Comparison of ENCODE assay signal across 20 cellular contexts in genomic region chr17:6135996-6136395, GRCh38.
A peak's percentile ranks its signal among the peaks of the same experiment; 100 is the strongest.
DNase-seq lines count a peak whose midpoint lies in the region; ATAC-seq and TF ChIP-seq lines count a peak whose summit lies in the region.
"Had no signal": no experiment of that assay in that cellular context is flagged by ENCODE, and none has a peak within 500 bp of the region (broad histone marks: within the 10 kb centered on the region; RNA-seq: fewer than 3 reads in every experiment).

No MANE protein-coding gene starts in this region.

- no peak overlapping the region for H4K5ac ChIP-seq in H9 (ENCODE audit: insufficient read length, low read depth, low read length)

- DNase-seq in NCI-H446 (lab: John Stamatoyannopoulos, UW) (peak; percentile 78 to 94), cerebellar cortex (ENCODE audit: low spot score) (peak; percentile 85), cerebellum (ENCODE audit: low spot score) (peak; percentile 85), endodermal cell (peak; percentile 34), Ammon's horn (ENCODE audit: low spot score) (no peak), H9 (no peak)
- DNase-seq in stimulated activated naive CD8-positive, alpha-beta T cell treated with anti-CD3 and anti-CD28 coated beads, Interleukin-15, Interleukin-2, amounts not matched to agents 100 U/mL and 50 U/mL, for 24 hours = no peak
- DNase-seq: 8988T; ACHN; Caco-2; Calu3; CD4-positive, alpha-beta T cell; CD8-positive, alpha-beta T cell; DMS79 treated with DMSO at 0.1 percent for 48 hours; GDM1 had no signal

- no peaks in the 10 kb centered on the region for H4K20me1 ChIP-seq in H9 (ENCODE audit: control insufficient read depth, insufficient read depth, insufficient read length)
- H4K20me1 ChIP-seq: BLaER1 treated with 17β-estradiol and CSF1 and Interleukin-3, amounts not matched to agents 10 nM and 100 nM had no signal

- no peaks in the 10 kb centered on the region for H3K9me3 ChIP-seq in endodermal cell (ENCODE audit: control insufficient read depth, low read length)
- no peaks in the 10 kb centered on the region for H3K9me3 ChIP-seq in H9 (ENCODE audit: control insufficient read depth, low read depth, low read length)
- H3K9me3 ChIP-seq: BLaER1 treated with 17β-estradiol and CSF1 and Interleukin-3, amounts not matched to agents 10 nM and 100 nM; Caco-2 had no signal

- no peak overlapping the region for H2BK12ac ChIP-seq in H9 (ENCODE audit: insufficient read length, low read depth, low read length)

- H3K27ac ChIP-seq in endodermal cell (ENCODE audit: low read depth, low read length) (no peak overlapping the region), H9 (ENCODE audit: insufficient read length, low read depth, low read length) (no peak overlapping the region)
- H3K27ac ChIP-seq: BLaER1 treated with 17β-estradiol and CSF1 and Interleukin-3, amounts not matched to agents 10 nM and 100 nM; C4-2B had no signal

- H2AFZ ChIP-seq in H9 (ENCODE audit: low read length) = no peak overlapping the region

- no peak overlapping the region for H2BK20ac ChIP-seq in H9 (ENCODE audit: low read depth, low read length, poor library complexity, severe bottlenecking)

- TF ChIP-seq CTCF in endodermal cell (conservative IDR thresholded peaks at IDR 0.05) (no peak), H9 (conservative IDR thresholded peaks at IDR 0.05) (no peak)

- no peaks in the 10 kb centered on the region for H3K79me1 ChIP-seq in H9 (ENCODE audit: insufficient read depth, low read depth, low read length, poor library complexity, severe bottlenecking)

- no peak overlapping the region for H2BK120ac ChIP-seq in H9 (ENCODE audit: low read depth, low read length, poor library complexity, severe bottlenecking)

- H3K27me3 ChIP-seq in endodermal cell (ENCODE audit: control insufficient read depth, insufficient read depth, low read length, poor library complexity, severe bottlenecking) (no peaks in the 10 kb centered on the region), H9 (ENCODE audit: insufficient read depth, low read length) (no peaks in the 10 kb centered on the region)
- H3K27me3 ChIP-seq: BLaER1 treated with 17β-estradiol and CSF1 and Interleukin-3, amounts not matched to agents 10 nM and 100 nM had no signal

- H4K91ac ChIP-seq in H9 (ENCODE audit: insufficient read length, low read depth, low read length) = no peak overlapping the region

- H3K4me3 ChIP-seq in endodermal cell (ENCODE audit: low read length) = no peak overlapping the region
- H3K4me3 ChIP-seq: BLaER1 treated with 17β-estradiol and CSF1 and Interleukin-3, amounts not matched to agents 10 nM and 100 nM; GM12878 had no signal

- H2BK15ac ChIP-seq in H9 (ENCODE audit: low read depth, low read length) = no peak overlapping the region

- H3K27ac Mint-ChIP-seq in endodermal cell = no peak overlapping the region
- H3K27ac Mint-ChIP-seq in H9 = peak overlapping the region in 1 of 3 experiments; percentile 46; a peak in 1 of 7 replicates
- H3K27ac Mint-ChIP-seq: B cell; CD4-positive, alpha-beta T cell; CD8-positive, alpha-beta T cell had no signal

- H3K4me1 Mint-ChIP-seq in endodermal cell (peaks cover 21% of the 10 kb centered on the region), H9 (peaks cover 32 to 33% of the 10 kb centered on the region in 2 experiments)
- H3K4me1 Mint-ChIP-seq: B cell had no signal

- no peaks in the 10 kb centered on the region for H3K9me3 Mint-ChIP-seq in endodermal cell
- H3K9me3 Mint-ChIP-seq in H9 = peaks cover under 1 to 3% of the 10 kb centered on the region in 2 experiments; a peak in 1 of 5 replicates
- H3K9me3 Mint-ChIP-seq: CD4-positive, alpha-beta T cell; CD8-positive, alpha-beta T cell had no signal

- no peaks in the 10 kb centered on the region for H3K4me1 ChIP-seq in endodermal cell (ENCODE audit: control insufficient read depth, insufficient read depth, low read length)
- H3K4me1 ChIP-seq in H9 (ENCODE audit: insufficient read depth, low read length) = peaks cover 13% of the 10 kb centered on the region; the same call in 1 of the 2 replicates
- H3K4me1 ChIP-seq: BLaER1 treated with 17β-estradiol and CSF1 and Interleukin-3, amounts not matched to agents 10 nM and 100 nM; Caco-2 had no signal

- no peaks in the 10 kb centered on the region for H3K79me2 ChIP-seq in H9 (ENCODE audit: insufficient read depth, low read length)

- H3K14ac ChIP-seq in H9 (ENCODE audit: insufficient read depth, low read length) = no peak overlapping the region

- H3K56ac ChIP-seq in H9 (ENCODE audit: insufficient read length, low read depth, low read length) = no peak overlapping the region

- H2BK5ac ChIP-seq in H9 (ENCODE audit: insufficient read length, low read length) = no peak overlapping the region

- no peaks in the 10 kb centered on the region for H3K36me3 ChIP-seq in endodermal cell (ENCODE audit: control insufficient read depth, insufficient read depth, low read length)
- H3K36me3 ChIP-seq: BLaER1 treated with 17β-estradiol and CSF1 and Interleukin-3, amounts not matched to agents 10 nM and 100 nM had no signal

- H3K4me3 Mint-ChIP-seq in endodermal cell (no peak overlapping the region), H9 (no peak overlapping the region)
- H3K4me3 Mint-ChIP-seq: B cell; CD4-positive, alpha-beta T cell; CD8-positive, alpha-beta T cell had no signal

- no peak overlapping the region for H4K8ac ChIP-seq in H9 (replicated peaks; ENCODE audit: insufficient read length, low read depth, low read length)

- H3K23me2 ChIP-seq in H9 (ENCODE audit: insufficient read length, low read depth, low read length, poor library complexity, severe bottlenecking) = no peaks in the 10 kb centered on the region

- no peak overlapping the region for H3K9ac ChIP-seq in endodermal cell (ENCODE audit: extremely low read depth, low read length, poor library complexity, severe bottlenecking)
- no peak overlapping the region for H3K9ac ChIP-seq in H9 (ENCODE audit: extremely low read depth, insufficient read length, low read length)
- H3K9ac ChIP-seq: BLaER1 treated with 17β-estradiol and CSF1 and Interleukin-3, amounts not matched to agents 10 nM and 100 nM had no signal

- no peak overlapping the region for H3K18ac ChIP-seq in H9 (ENCODE audit: insufficient read length, low read depth, low read length)

- no peak overlapping the region for H2AK5ac ChIP-seq in H9 (ENCODE audit: insufficient read length, low read length)

- H3T11ph ChIP-seq in H9 (ENCODE audit: low read length) = no peak overlapping the region

- peaks cover 54% of the 10 kb centered on the region for H3K27me3 Mint-ChIP-seq in endodermal cell (ENCODE audit: insufficient read depth)
- peaks cover 2% of the 10 kb centered on the region; the same call in 1 of the 2 replicates for H3K27me3 Mint-ChIP-seq in H9 (ENCODE audit: low read depth)

- H3K36me3 Mint-ChIP-seq in endodermal cell (ENCODE audit: low read depth) (no peaks in the 10 kb centered on the region), H9 (ENCODE audit: insufficient read depth in 1 of 3, low read depth in 3 of 3) (no peaks in the 10 kb centered on the region)
- H3K36me3 Mint-ChIP-seq: CD8-positive, alpha-beta T cell had no signal

- ATAC-seq in HG03135 (IDR thresholded peaks at IDR 0.05; ENCODE audit: unreplicated experiment) = no peak
- no peak for ATAC-seq in stimulated activated naive CD8-positive, alpha-beta T cell treated with anti-CD3 and anti-CD28 coated beads, Interleukin-15, Interleukin-2, amounts not matched to agents 100 U/mL and 50 U/mL, for 24 hours
- ATAC-seq: CD8-positive, alpha-beta T cell; GM12878 had no signal

- H3K4ac ChIP-seq in H9 (ENCODE audit: low read depth, low read length) = no peak overlapping the region

- H3K4me2 ChIP-seq in H9 (ENCODE audit: insufficient read depth, insufficient read length, low read length) = no peak overlapping the region
- H3K4me2 ChIP-seq: BLaER1 treated with 17β-estradiol and CSF1 and Interleukin-3, amounts not matched to agents 10 nM and 100 nM had no signal

- H3K23ac ChIP-seq in H9 (ENCODE audit: insufficient read length, low read depth, low read length) = no peak overlapping the region

- WGBS in endodermal cell (ENCODE audit: insufficient coverage in 1 of 2, insufficient read length in 1 of 2), 2 experiments = 94 to 100% methylated on average over 4 to 8 of the region's 8 CpGs
- WGBS in H9 (ENCODE audit: extremely low coverage, insufficient read length, low lambda C conversion rate) = no CpG with 5 or more reads among the region's 8 CpGs

Comparison
In these comparisons a context has a peak if more than half of its experiments do, and no peak if none do; other contexts are left out.
1. DNase-seq: peak in NCI-H446 (2 of 2), cerebellar cortex (single experiment), cerebellum (single experiment) and endodermal cell (single experiment); none in Ammon's horn (single experiment), H9 (single experiment) and stimulated activated naive CD8-positive, alpha-beta T cell treated with anti-CD3 and anti-CD28 coated beads, Interleukin-15, Interleukin-2, amounts not matched to agents 100 U/mL and 50 U/mL, for 24 hours (single experiment).